In genomic region chr18:23143871-23144270, GRCh38 we compare ENCODE assay signal across 9 cellular contexts. TPM values are rescaled to one million over a fixed set of nuclear protein-coding genes. Genes with fewer than 3 reads are reported as not detected.
DNase-seq lines count a peak whose midpoint lies in the region; ATAC-seq and TF ChIP-seq lines count a peak whose summit lies in the region.
"Had no signal": no experiment of that assay in that cellular context is flagged by ENCODE, and none has a peak within 500 bp of the region (broad histone marks: within the 10 kb centered on the region; RNA-seq: fewer than 3 reads in every experiment).

No MANE protein-coding gene starts in this region.

- H3K9me3 Mint-ChIP-seq in Caco-2 (ENCODE audit: unreplicated experiment) = no peaks in the 10 kb centered on the region

- H3K4me1 ChIP-seq in Caco-2 (peaks cover 36% of the 10 kb centered on the region), esophagus squamous epithelium (peaks cover 22 to 41% (median 32%) of the 10 kb centered on the region in 3 donors), parathyroid adenoma (peaks cover 56% of the 10 kb centered on the region)

- H3K9me3 ChIP-seq in Caco-2 (no peaks in the 10 kb centered on the region), esophagus squamous epithelium (no peaks in the 10 kb centered on the region), parathyroid adenoma (ENCODE audit: control insufficient read depth, low read length) (no peaks in the 10 kb centered on the region)

- 11 to 20% methylated on average over 2 to 3 of the region's 9 CpGs for WGBS in esophagus squamous epithelium, 2 donors

- no peak overlapping the region for H3K4me3 ChIP-seq in Caco-2 (ENCODE audit: low read depth, low read length)
- no peak overlapping the region for H3K4me3 ChIP-seq in esophagus squamous epithelium
- H3K4me3 ChIP-seq in parathyroid adenoma (ENCODE audit: low read depth, low read length) = no peak overlapping the region

- H3K4me1 Mint-ChIP-seq in Caco-2 (ENCODE audit: low read depth, unreplicated experiment) = peaks cover 32% of the 10 kb centered on the region

- peaks cover 50% of the 10 kb centered on the region for H3K79me2 ChIP-seq in parathyroid adenoma

- CTCF ChIA-PET in Caco-2 (lab: Charles Lee) = no interaction called here
- CTCF ChIA-PET in RWPE1 (lab: Yijun Ruan, JAX) = interaction anchor here (0.6 kb wide), 1 partner anchor 113 kb away, joined by 3 read pairs; no protein-coding TSS in a partner anchor
- CTCF ChIA-PET in GM10248 (lab: Yijun Ruan, JAX) = interaction anchor here (1.8 to 2.1 kb wide), 2 partner anchors 12 to 46 kb away, joined by 4 read pairs; no protein-coding TSS in a partner anchor

- peak overlapping the region; percentile 25 for H3K4me3 Mint-ChIP-seq in Caco-2 (ENCODE audit: unreplicated experiment)

- H3K36me3 ChIP-seq in Caco-2 (ENCODE audit: control insufficient read depth, insufficient read depth, low read length) = peaks cover 3% of the 10 kb centered on the region
- H3K36me3 ChIP-seq in esophagus squamous epithelium = no peaks in the 10 kb centered on the region
- H3K36me3 ChIP-seq in parathyroid adenoma (ENCODE audit: control insufficient read depth, insufficient read depth, low read length) = no peaks in the 10 kb centered on the region

- no peaks in the 10 kb centered on the region for H3K27me3 ChIP-seq in Caco-2 (replicated peaks; ENCODE audit: control insufficient read depth, insufficient read depth, low read length)
- H3K27me3 ChIP-seq in esophagus squamous epithelium = no peaks in the 10 kb centered on the region
- no peaks in the 10 kb centered on the region for H3K27me3 ChIP-seq in parathyroid adenoma (ENCODE audit: control insufficient read depth, insufficient read depth, low read length)

- H3K4me2 ChIP-seq in parathyroid adenoma (ENCODE audit: low read length) = peak overlapping the region; percentile 48

- no TSS peak for BruUV-seq in Caco-2 (replicated peaks; lab: Mats Ljungman, UMichigan)

- H3K27ac Mint-ChIP-seq in Caco-2 (ENCODE audit: unreplicated experiment) = peak overlapping the region; percentile 95

- H3K27ac ChIP-seq in RWPE1 = peak overlapping the region; percentile 74
- H3K27ac ChIP-seq in esophagus squamous epithelium = peak overlapping the region; percentile 72 to 84 (median 82)
- peak overlapping the region; percentile 87 for H3K27ac ChIP-seq in parathyroid adenoma

- no peak for TF ChIP-seq POLR2A in esophagus squamous epithelium (IDR thresholded peaks at IDR 0.05)

- intact Hi-C loops in Caco-2 (cut with micrococcal nuclease; ENCODE audit: unreplicated experiment) = loop anchor here (5.0 kb wide), 2 partner anchors 33 to 53 kb away; no protein-coding TSS in a partner anchor
- intact Hi-C loops in esophagus squamous epithelium (cut with DNase I) = no loop called here

- H3K9ac ChIP-seq in parathyroid adenoma = no peak overlapping the region

- TF ChIP-seq CTCF in Caco-2 (IDR thresholded peaks at IDR 0.05; ENCODE audit: insufficient read depth in 1 of 2, low read depth in 1 of 2, low read length in 1 of 2, severe bottlenecking in 1 of 2, unreplicated experiment in 1 of 2) (no peak), RWPE1 (conservative IDR thresholded peaks at IDR 0.05; ENCODE audit: low read depth) (no peak), esophagus squamous epithelium (IDR thresholded peaks at IDR 0.05) (no peak), parathyroid adenoma (IDR thresholded peaks at IDR 0.05) (no peak), GM10248 (IDR thresholded peaks at IDR 0.05; ENCODE audit: control extremely low read depth, extremely low read depth, low read depth, missing control alignments) (no peak)

- POLR2A ChIA-PET in Caco-2 (lab: Charles Lee) = no interaction called here
- POLR2A ChIA-PET in RWPE1 (lab: Yijun Ruan, JAX; ENCODE audit: low non-redundant PET) = no interaction called here
- POLR2A ChIA-PET in GM10248 (lab: Yijun Ruan, JAX) = no interaction called here

- ATAC-seq in GM19463 (IDR thresholded peaks at IDR 0.05; ENCODE audit: unreplicated experiment) = no peak
- ATAC-seq in HG03196 (IDR thresholded peaks at IDR 0.05; ENCODE audit: unreplicated experiment) = no peak

- H3K36me3 Mint-ChIP-seq in Caco-2 (ENCODE audit: insufficient read depth, unreplicated experiment) = peaks cover 13% of the 10 kb centered on the region

- H3K27me3 Mint-ChIP-seq in Caco-2 (ENCODE audit: insufficient read depth, unreplicated experiment) = no peaks in the 10 kb centered on the region

- H2AFZ ChIP-seq in parathyroid adenoma = peak overlapping the region; percentile 64

- no peak for DNase-seq in Caco-2
- no peak for DNase-seq in RWPE1 (ENCODE audit: low spot score)
- DNase-seq in esophagus squamous epithelium (lab: John Stamatoyannopoulos, UW) = no peak
- DNase-seq in effector CD8-positive, alpha-beta T cell (lab: John Stamatoyannopoulos, UW) = no peak
- no peak for DNase-seq in GM10248 (ENCODE audit: extremely low spot score)
- DNase-seq: occipital lobe had no signal

RNA-seq across cellular contexts. Expression of gene CABLES1, which starts 8.6 kb away (rescaled TPM):
- total RNA-seq in Caco-2 (2022) (27.2 and 29.5 TPM in 2 replicates), esophagus squamous epithelium (1 to 10 TPM; 4.4 to 9.9 (median 8.5) TPM)
